In genomic region chr21:46137908-46138307, GRCh38 we compare ENCODE assay signal across 27 cellular contexts. TPM values are rescaled to one million over a fixed set of nuclear protein-coding genes. Genes with fewer than 3 reads are reported as not detected.
"Had no signal": no experiment of that assay in that cellular context is flagged by ENCODE, and none has a peak within 500 bp of the region (broad histone marks: within the 10 kb centered on the region; RNA-seq: fewer than 3 reads in every experiment).

No MANE protein-coding gene starts in this region.

- H3K9me3 Mint-ChIP-seq: immature natural killer cell, mesothelial cell of epicardium had no signal

- H3K4me3 ChIP-seq: coronary artery, dorsolateral prefrontal cortex, esophagus muscularis mucosa, gastroesophageal sphincter, heart left ventricle, hepatocyte, left lung, lower lobe of right lung, mucosa of descending colon had no signal

- H3K4me2 ChIP-seq: hepatocyte had no signal

- H3K27ac ChIP-seq: coronary artery, dorsolateral prefrontal cortex, esophagus muscularis mucosa, foreskin keratinocyte, gastroesophageal sphincter, heart left ventricle, hepatocyte, left lung, lower lobe of right lung had no signal

- H3K4me1 ChIP-seq: foreskin keratinocyte, left lung, lower lobe of right lung had no signal

- H3K27ac Mint-ChIP-seq: immature natural killer cell, mesothelial cell of epicardium had no signal

- H3K79me2 ChIP-seq: hepatocyte had no signal

- H2AFZ ChIP-seq: hepatocyte had no signal

- H3K4me1 Mint-ChIP-seq: immature natural killer cell had no signal

- DNase-seq: dermis blood vessel endothelial cell; dorsolateral prefrontal cortex; effector CD4-positive, alpha-beta T cell; effector memory CD4-positive, alpha-beta T cell; foreskin keratinocyte; hypothalamus; immature natural killer cell; islet precursor cell; kidney; kidney glomerular epithelial cell; left cardiac atrium; left ventricle myocardium superior; lower lobe of right lung; mesenchymal stem cell; mucosa of descending colon had no signal

- H3K36me3 ChIP-seq: heart left ventricle, left lung, lower lobe of right lung had no signal

- FAIRE-seq: colon, endothelial cell of umbilical vein, frontal cortex, kidney had no signal

- H3K27me3 ChIP-seq: dorsolateral prefrontal cortex, heart left ventricle, hepatocyte had no signal

- ATAC-seq: foreskin keratinocyte, gastroesophageal sphincter, heart left ventricle, left lung, left ventricle myocardium superior, lower lobe of right lung, mucosa of descending colon had no signal

- H3K9me3 ChIP-seq: esophagus muscularis mucosa, gastroesophageal sphincter, heart left ventricle, lower lobe of right lung, mucosa of descending colon had no signal

- H3K36me3 Mint-ChIP-seq: immature natural killer cell, mesothelial cell of epicardium had no signal

- H3K4me3 Mint-ChIP-seq: immature natural killer cell, mesothelial cell of epicardium had no signal

RNA-seq across cellular contexts. Expression of gene FTCD, which starts 17.5 kb away (rescaled TPM):
- total RNA-seq: epithelial cell of proximal tubule, foreskin keratinocyte, lung microvascular endothelial cell had no signal
- polyA plus RNA-seq: foreskin keratinocyte, immature natural killer cell had no signal
